In genomic region chr17:63173450-63173849, GRCh38 we compare ENCODE assay signal across 1 cellular context.
TF ChIP-seq lines count a peak whose summit lies in the region.

No MANE protein-coding gene starts in this region.

TF ChIP-seq in SK-N-SH, 30 proteins besides CTCF, POLR2A, EP300 and RAD21 (continued from another document):
- TF ChIP-seq GABPA (IDR thresholded peaks at IDR 0.05; ENCODE audit: low read depth) (no peak), GATA2 (CRISPR knock-in tag; IDR thresholded peaks at IDR 0.05) (no peak)
